Comparison of ENCODE assay signal across 13 cellular contexts in the genomic region with DNA sequence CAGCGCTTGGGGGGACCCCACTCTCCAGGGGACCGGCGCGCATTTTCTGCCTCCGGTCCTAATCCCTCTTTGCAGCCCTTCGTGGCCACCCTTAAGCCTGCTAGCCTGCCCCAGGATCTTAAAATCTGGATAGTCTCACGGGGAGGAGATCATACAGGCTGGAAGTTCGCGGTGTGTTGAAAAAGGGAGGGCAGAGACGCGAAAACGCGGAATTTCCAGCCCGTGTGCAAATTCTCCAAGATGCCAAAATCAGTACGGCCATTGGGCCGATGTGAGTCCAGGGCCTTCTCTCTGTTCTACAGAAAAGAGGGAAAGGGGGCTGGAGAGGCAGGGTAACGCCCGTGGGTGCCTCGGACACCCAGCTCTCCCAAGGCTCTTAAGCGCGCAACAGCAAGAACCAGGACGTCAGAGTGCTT. TPM values are rescaled to one million over a fixed set of nuclear protein-coding genes. Genes with fewer than 3 reads are reported as not detected.
DNase-seq lines count a peak whose midpoint lies in the region; ATAC-seq and TF ChIP-seq lines count a peak whose summit lies in the region.
"Had no signal": no experiment of that assay in that cellular context is flagged by ENCODE, and none has a peak within 500 bp of the region (broad histone marks: within the 10 kb centered on the region; RNA-seq: fewer than 3 reads in every experiment).

No MANE protein-coding gene starts in this region.

- H3K27ac Mint-ChIP-seq in Caco-2 (ENCODE audit: unreplicated experiment), result no peak overlapping the region
- H3K27ac Mint-ChIP-seq: CD14-positive monocyte had no signal

- in situ Hi-C loops in Panc1 (cut with HindIII; ENCODE audit: low pct_unique_long_range_greater_than_20kb, low sequenced_read_pairs), result no loop called here

- H3K4me3 ChIP-seq in Caco-2 (ENCODE audit: low read depth, low read length) (peak overlapping the region; percentile 37), Panc1 (ENCODE audit: low read depth in 2 of 2, low read length in 2 of 2) (peak overlapping the region; percentile 23 to 43; a peak in 2 of 4 replicates), iPS-18a (ENCODE audit: low read length) (peak overlapping the region; percentile 40), skeletal muscle satellite cell (ENCODE audit: low read length) (no peak overlapping the region)

- H3K9me3 Mint-ChIP-seq in Caco-2 (ENCODE audit: unreplicated experiment), result no peaks in the 10 kb centered on the region

- H3K27me3 ChIP-seq in Caco-2 (replicated peaks; ENCODE audit: control insufficient read depth, insufficient read depth, low read length) (no peaks in the 10 kb centered on the region), Panc1 (ENCODE audit: control insufficient read depth, insufficient read depth, low read length) (peaks cover 4% of the 10 kb centered on the region; the same call in 1 of the 2 replicates), iPS-18a (ENCODE audit: control insufficient read depth, insufficient read depth, low read length) (peaks cover 100% of the 10 kb centered on the region), skeletal muscle satellite cell (ENCODE audit: control insufficient read depth, insufficient read depth, low read length) (peaks cover 98% of the 10 kb centered on the region)

- intact Hi-C loops in Caco-2 (cut with micrococcal nuclease; ENCODE audit: unreplicated experiment), result loop anchor here (10.0 kb wide), 1 partner anchor 320 kb away; no protein-coding TSS in a partner anchor
- intact Hi-C loops in Panc1 (cut with micrococcal nuclease; ENCODE audit: unreplicated experiment), result no loop called here

- BruUV-seq in Caco-2 (replicated peaks; lab: Mats Ljungman, UMichigan) (no TSS peak), Panc1 (replicated peaks; lab: Mats Ljungman, UMichigan) (no TSS peak)

- H3K4me1 Mint-ChIP-seq in Caco-2 (ENCODE audit: low read depth, unreplicated experiment), result no peaks in the 10 kb centered on the region

- ATAC-seq in Panc1 (no peak), omental fat pad (ENCODE audit: low FRiP score) (no peak)

- CTCF ChIA-PET in Caco-2 (lab: Charles Lee), result interaction anchor here (1.0 to 1.2 kb wide), 2 partner anchors 41 to 317 kb away, joined by 3 read pairs; no protein-coding TSS in a partner anchor
- CTCF ChIA-PET in Panc1 (lab: Charles Lee), result interaction anchor here (1.0 to 1.6 kb wide), 2 partner anchors 10 to 317 kb away, joined by 3 to 5 read pairs; no protein-coding TSS in a partner anchor

- H3K36me3 Mint-ChIP-seq in Caco-2 (ENCODE audit: insufficient read depth, unreplicated experiment), result no peaks in the 10 kb centered on the region

- DNase-seq in Caco-2 (no peak), Panc1 (ENCODE audit: low read depth, low spot score) (no peak), anterior cingulate cortex (lab: John Stamatoyannopoulos, UW) (no peak), omental fat pad (ENCODE audit: low spot score) (no peak), NCI-H2107 treated with DMSO at 0.1 percent for 48 hours (lab: John Stamatoyannopoulos, UW; ENCODE audit: unreplicated experiment) (no peak)
- DNase-seq: aorta, foreskin melanocyte, NCI-H187 treated with DMSO at 0.1 percent for 48 hours, SHP77 treated with DMSO at 0.1 percent for 48 hours had no signal

- POLR2A ChIA-PET in Caco-2 (lab: Charles Lee), result no interaction called here
- POLR2A ChIA-PET in Panc1 (lab: Charles Lee), result no interaction called here

- no peaks in the 10 kb centered on the region for H3K27me3 Mint-ChIP-seq in Caco-2 (ENCODE audit: insufficient read depth, unreplicated experiment)

- H3K27ac ChIP-seq in Panc1 (ENCODE audit: low read length) (no peak overlapping the region), iPS-18a (ENCODE audit: low read length) (no peak overlapping the region)

- TF ChIP-seq CTCF in Caco-2 (IDR thresholded peaks at IDR 0.05; ENCODE audit: insufficient read depth in 1 of 2, low read depth in 1 of 2, low read length in 1 of 2, severe bottlenecking in 1 of 2, unreplicated experiment in 1 of 2) (no peak), Panc1 (IDR thresholded peaks at IDR 0.05) (no peak), omental fat pad (IDR thresholded peaks at IDR 0.05) (no peak)

- no peak overlapping the region for H3K9ac ChIP-seq in iPS-18a (ENCODE audit: low read length)
- H3K9ac ChIP-seq in skeletal muscle satellite cell (ENCODE audit: low read depth, low read length), result no peak overlapping the region

- H3K4me1 ChIP-seq in Caco-2 (no peaks in the 10 kb centered on the region), Panc1 (ENCODE audit: control insufficient read depth, insufficient read depth, low read length) (no peaks in the 10 kb centered on the region; the same call in 1 of the 2 replicates), iPS-18a (ENCODE audit: control insufficient read depth, low read depth, low read length) (peaks cover 25% of the 10 kb centered on the region), skeletal muscle satellite cell (ENCODE audit: control insufficient read depth, insufficient read depth, low read length) (no peaks in the 10 kb centered on the region)

- peak overlapping the region; percentile 72 for H3K4me3 Mint-ChIP-seq in Caco-2 (ENCODE audit: unreplicated experiment)

- H3K9me3 ChIP-seq in Caco-2, result no peaks in the 10 kb centered on the region
- H3K9me3 ChIP-seq in Panc1 (ENCODE audit: control insufficient read depth, insufficient read depth, low read depth, low read length), result no peaks in the 10 kb centered on the region
- peaks cover 3% of the 10 kb centered on the region for H3K9me3 ChIP-seq in iPS-18a (ENCODE audit: control insufficient read depth, low read depth, low read length)
- no peaks in the 10 kb centered on the region for H3K9me3 ChIP-seq in skeletal muscle satellite cell (replicated peaks; ENCODE audit: low read length)

- H3K36me3 ChIP-seq in Caco-2 (ENCODE audit: control insufficient read depth, insufficient read depth, low read length), result no peaks in the 10 kb centered on the region
- no peaks in the 10 kb centered on the region for H3K36me3 ChIP-seq in Panc1 (ENCODE audit: control insufficient read depth, insufficient read depth, low read length)
- no peaks in the 10 kb centered on the region for H3K36me3 ChIP-seq in iPS-18a (ENCODE audit: control insufficient read depth, low read depth, low read length)
- H3K36me3 ChIP-seq in skeletal muscle satellite cell (ENCODE audit: insufficient read depth, low read length), result no peaks in the 10 kb centered on the region

- H3K4me2 ChIP-seq in skeletal muscle satellite cell (ENCODE audit: low read length), result peak overlapping the region; percentile 50

RNA-seq across cellular contexts. Expression of a gene that starts 9.4 kb away (rescaled TPM):
- 1.3 and 1.4 TPM in 2 replicates for total RNA-seq in Caco-2 (2022)
- 0.13 TPM for total RNA-seq in Panc1 (2021; ENCODE audit: unreplicated experiment)
- polyA plus RNA-seq in Panc1 (2012; ENCODE audit: insufficient read length), result 0.15 TPM
- not detected in 2 replicates for total RNA-seq in skeletal muscle satellite cell (2012; rRNA removed)
- not detected for total RNA-seq in omental fat pad
- total RNA-seq: aorta, kidney epithelial cell had no signal
- polyA plus RNA-seq: aorta, CD14-positive monocyte had no signal
